ENCODE assay signal across 13 cellular contexts in the genomic region with DNA sequence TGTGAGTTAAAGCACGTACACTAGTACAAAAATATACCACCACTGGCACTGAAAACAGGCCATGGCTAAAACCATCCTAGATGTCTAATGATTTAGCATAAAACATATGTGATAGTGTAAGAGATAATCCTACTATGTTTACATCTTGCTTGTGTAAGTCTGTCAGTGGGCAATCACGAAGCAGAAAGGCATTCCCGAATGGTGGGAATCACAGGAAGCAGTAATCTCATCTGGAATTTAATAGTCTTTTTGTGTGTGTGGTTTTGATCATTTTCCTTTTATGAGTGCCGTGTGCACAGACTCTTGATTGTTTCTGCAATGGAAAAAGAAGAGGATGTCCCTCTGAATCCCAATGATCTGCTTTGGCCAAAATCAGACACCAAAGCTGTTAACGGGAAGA.
A peak's percentile ranks its signal among the peaks of the same experiment; 100 is the strongest.
DNase-seq lines count a peak whose midpoint lies in the region; ATAC-seq and TF ChIP-seq lines count a peak whose summit lies in the region.
"Had no signal": no experiment of that assay in that cellular context is flagged by ENCODE, and none has a peak within 500 bp of the region (broad histone marks: within the 10 kb centered on the region; RNA-seq: fewer than 3 reads in every experiment).

No MANE protein-coding gene starts in this region.

- H2AFZ ChIP-seq in OCI-LY3 (ENCODE audit: low read depth, low read length), result no peak overlapping the region

- H3K4me1 ChIP-seq in OCI-LY3 (ENCODE audit: low read length), result peaks cover 49% of the 10 kb centered on the region

- ATAC-seq in HG02642 (IDR thresholded peaks at IDR 0.05; ENCODE audit: poor library complexity, unreplicated experiment), result no peak
- ATAC-seq: Panc1 had no signal

- peaks cover 4% of the 10 kb centered on the region; the same call in 1 of the 2 replicates for H3K79me2 ChIP-seq in OCI-LY3 (ENCODE audit: low read length)

- H4K20me1 ChIP-seq in OCI-LY3 (ENCODE audit: insufficient read depth, low read length), result no peaks in the 10 kb centered on the region

- DNase-seq in EL (peak; percentile 22), foreskin melanocyte (peak; percentile 37), NCI-H2171 (lab: John Stamatoyannopoulos, UW) (no peak), NCI-H1092 treated with DMSO at 0.1 percent for 48 hours (lab: John Stamatoyannopoulos, UW) (no peak)
- no peak for DNase-seq in activated T-cell treated with anti-CD3 and anti-CD28 coated beads, Interleukin-2, amount 50 U/mL, for 1 hour
- DNase-seq: C1 segment of cervical spinal cord, H7, NCI-H1417 treated with DMSO at 0.1 percent for 48 hours, NCI-H2029, NCI-H748 treated with DMSO at 0.1 percent for 48 hours had no signal

- peak overlapping the region; percentile 69 for H3K4me3 ChIP-seq in OCI-LY3 (ENCODE audit: low read length)

- peak overlapping the region; percentile 98 for H3K27ac ChIP-seq in OCI-LY3 (ENCODE audit: low read length)

- no peaks in the 10 kb centered on the region for H3K27me3 ChIP-seq in OCI-LY3 (ENCODE audit: low read depth, low read length)

- peak overlapping the region; percentile 91 for H3K4me2 ChIP-seq in OCI-LY3 (ENCODE audit: low read length)

- H3K9me3 ChIP-seq in OCI-LY3 (ENCODE audit: insufficient read depth, low read length), result no peaks in the 10 kb centered on the region

- no peak for TF ChIP-seq CTCF in OCI-LY3 (IDR thresholded peaks at IDR 0.05; ENCODE audit: low read depth, low read length)

- H3K9ac ChIP-seq in OCI-LY3 (ENCODE audit: low read length), result peak overlapping the region; percentile 70

- H3K36me3 ChIP-seq in OCI-LY3 (replicated peaks; ENCODE audit: low read depth, low read length), result no peaks in the 10 kb centered on the region

Comparison
In these comparisons a context has a peak if more than half of its experiments do, and no peak if none do; other contexts are left out.
1. DNase-seq: peak in EL (single experiment) and foreskin melanocyte (single experiment); none in activated T-cell treated with anti-CD3 and anti-CD28 coated beads, Interleukin-2, amount 50 U/mL, for 1 hour (single experiment), NCI-H2171 (single experiment) and NCI-H1092 treated with DMSO at 0.1 percent for 48 hours (single experiment).